8 cellular contexts compared by ENCODE assay signal in genomic region chr16:68328151-68328859, GRCh38. TPM values are rescaled to one million over a fixed set of nuclear protein-coding genes. Genes with fewer than 3 reads are reported as not detected.
A peak's percentile ranks its signal among the peaks of the same experiment; 100 is the strongest.
DNase-seq lines count a peak whose midpoint lies in the region; ATAC-seq, FAIRE-seq and TF ChIP-seq lines count a peak whose summit lies in the region.

No MANE protein-coding gene starts in this region.

- H4K20me1 ChIP-seq in keratinocyte (ENCODE audit: control insufficient read depth, extremely low read depth, insufficient read depth, low read length): no peaks in the 10 kb centered on the region

- H3K27ac ChIP-seq in caudate nucleus (ENCODE audit: low read depth, low read length) (no peak overlapping the region), keratinocyte (ENCODE audit: control insufficient read depth, insufficient read depth, low read length) (no peak overlapping the region)

- H3K27me3 ChIP-seq in keratinocyte (ENCODE audit: control insufficient read depth, extremely low read depth, insufficient read depth, low read length): no peaks in the 10 kb centered on the region

- H3K79me2 ChIP-seq in keratinocyte (ENCODE audit: control insufficient read depth, insufficient read depth, low read length): no peaks in the 10 kb centered on the region

- no peak overlapping the region for H2AFZ ChIP-seq in keratinocyte (ENCODE audit: control insufficient read depth, low read length)

- peak; percentile 98 for TF ChIP-seq CTCF in GM12873 (IDR thresholded peaks at IDR 0.05; ENCODE audit: insufficient read depth, low read depth, low read length, missing control alignments)
- TF ChIP-seq CTCF in keratinocyte (optimal IDR thresholded peaks at IDR 0.05 in 1 of 3, IDR thresholded peaks at IDR 0.05 in 1 of 3, conservative IDR thresholded peaks at IDR 0.05 in 1 of 3; ENCODE audit: extremely low read depth in 1 of 3, insufficient read depth in 2 of 3, low read length in 3 of 3): peak; percentile 92 to 99 (median 92)

- dilution Hi-C loops in keratinocyte (cut with MboI; ENCODE audit: extremely low pct_ligation_motif_present, low sequenced_read_pairs): no loop called here

- no peak overlapping the region for H3K4me3 ChIP-seq in keratinocyte (ENCODE audit: control insufficient read depth in 2 of 3, extremely low read depth in 1 of 3, insufficient read depth in 2 of 3, low read depth in 1 of 3, low read length in 3 of 3)

- H3K9ac ChIP-seq in keratinocyte (ENCODE audit: control insufficient read depth, extremely low read depth, insufficient read depth, low read length): no peak overlapping the region

- H3K9me1 ChIP-seq in keratinocyte (ENCODE audit: control insufficient read depth, extremely low read depth, insufficient read depth, low read length): no peaks in the 10 kb centered on the region

- peak; percentile 86 for FAIRE-seq in keratinocyte (lab: Jason Lieb, UNC)

- H3K4me2 ChIP-seq in keratinocyte (ENCODE audit: control insufficient read depth, extremely low read depth, insufficient read depth, low read depth, low read length): no peak overlapping the region

- DNase-seq in NCI-H226 (peak; percentile 86), caudate nucleus (lab: John Stamatoyannopoulos, UW) (peak in 56 of 61 donors; percentile 12 to 93 (median 58)), keratinocyte (ENCODE audit: low read depth, low spot score) (peak; percentile 73)
- DNase-seq in activated CD4-positive, CD25-positive, alpha-beta regulatory T cell treated with anti-CD3 and anti-CD28 coated beads, Interleukin-2, amount 50 U/mL, for 16 hours (ENCODE audit: low read depth, low spot score): peak; percentile 68
- peak; percentile 50 to 60 (median 56) for DNase-seq in stimulated activated CD4-positive, alpha-beta T cell treated with anti-CD3 and anti-CD28 coated beads, Interleukin-1b, Interleukin-23, amount 100 ng/mL, for 24 hours (ENCODE audit: low read depth in 4 of 4, low spot score in 1 of 4)

- peaks cover 4% of the 10 kb centered on the region in 2 experiments for H3K36me3 ChIP-seq in keratinocyte (ENCODE audit: control insufficient read depth in 2 of 2, extremely low read depth in 1 of 2, insufficient read depth in 2 of 2, low read length in 2 of 2)

- ATAC-seq in HG03108 (IDR thresholded peaks at IDR 0.05; ENCODE audit: unreplicated experiment): peak; percentile 56
- ATAC-seq in GM21423 (IDR thresholded peaks at IDR 0.05; ENCODE audit: unreplicated experiment): no peak

- no peaks in the 10 kb centered on the region for H3K9me3 ChIP-seq in keratinocyte (ENCODE audit: control insufficient read depth, low read depth, low read length)

- H3K4me1 ChIP-seq in keratinocyte (ENCODE audit: control insufficient read depth, extremely low read depth, insufficient read depth, low read length): no peaks in the 10 kb centered on the region

RNA-seq across cellular contexts. Expression of gene PRMT7, which starts 17.5 kb away (rescaled TPM):
- 25.8 to 30.2 TPM (median 27.4 TPM) in 3 replicates for polyA plus RNA-seq in keratinocyte
- polyA plus RNA-seq in keratinocyte (2011; ENCODE audit: low read depth): 23.5 TPM
- polyA plus RNA-seq in keratinocyte (2011; cell fraction: cytosol; rRNA removed): 12.3 and 14.4 TPM in 2 replicates
- polyA plus RNA-seq in keratinocyte (2011; cell fraction: nucleus; rRNA removed): 58.2 and 68.9 TPM in 2 replicates
- polyA plus RNA-seq in keratinocyte (2012; ENCODE audit: low replicate concordance): 17.3 and 22.9 TPM in 2 replicates
- polyA minus RNA-seq in keratinocyte: 33.4 to 44.0 TPM (median 35.0 TPM) in 3 replicates
- 39.1 TPM for polyA minus RNA-seq in keratinocyte (2011; cell fraction: cytosol; rRNA and poly(A)+ RNA removed)
- 24.9 and 36.1 TPM in 2 replicates for polyA minus RNA-seq in keratinocyte (2011; cell fraction: nucleus; rRNA and poly(A)+ RNA removed)

RNA-seq across cellular contexts. Expression of gene SLC7A6OS, which starts 17.6 kb away (rescaled TPM):
- polyA plus RNA-seq in keratinocyte: 9.5 to 12.6 TPM (median 9.8 TPM) in 3 replicates
- polyA plus RNA-seq in keratinocyte (2011; ENCODE audit: low read depth): 36.8 TPM
- polyA plus RNA-seq in keratinocyte (2011; cell fraction: cytosol; rRNA removed): 6.5 and 7.8 TPM in 2 replicates
- 13.1 and 14.7 TPM in 2 replicates for polyA plus RNA-seq in keratinocyte (2011; cell fraction: nucleus; rRNA removed)
- polyA plus RNA-seq in keratinocyte (2012; ENCODE audit: low replicate concordance): 8.5 and 11.8 TPM in 2 replicates
- polyA minus RNA-seq in keratinocyte: 3.0 to 7.2 TPM (median 5.6 TPM) in 3 replicates
- 3.5 TPM for polyA minus RNA-seq in keratinocyte (2011; cell fraction: cytosol; rRNA and poly(A)+ RNA removed)
- 4.0 and 5.4 TPM in 2 replicates for polyA minus RNA-seq in keratinocyte (2011; cell fraction: nucleus; rRNA and poly(A)+ RNA removed)
